Comparison of ENCODE assay signal across 19 cellular contexts in genomic region chr15:38682363-38682762, GRCh38.
DNase-seq lines count a peak whose midpoint lies in the region; ATAC-seq and TF ChIP-seq lines count a peak whose summit lies in the region.
"Had no signal": no experiment of that assay in that cellular context is flagged by ENCODE, and none has a peak within 500 bp of the region (broad histone marks: within the 10 kb centered on the region; RNA-seq: fewer than 3 reads in every experiment).

No MANE protein-coding gene starts in this region.

- no peak overlapping the region for H3K4me3 Mint-ChIP-seq in activated CD4-positive, alpha-beta memory T cell treated with anti-CD3 and anti-CD28 coated beads for 36 hours
- no peak overlapping the region for H3K4me3 Mint-ChIP-seq in activated CD4-positive, alpha-beta memory T cell treated with anti-CD3 and anti-CD28 coated beads, Interleukin-2, amount 10 ng/mL, durations not matched to agents 7 days and 5 days
- H3K4me3 Mint-ChIP-seq in CD4-positive, CD25-positive, alpha-beta regulatory T cell = no peak overlapping the region
- peak overlapping the region in 1 of 8 donors; percentile 26 for H3K4me3 Mint-ChIP-seq in naive B cell
- H3K4me3 Mint-ChIP-seq: CD8-positive, alpha-beta T cell had no signal

- TF ChIP-seq CTCF in OCI-LY7 (conservative IDR thresholded peaks at IDR 0.05; ENCODE audit: low read length) = no peak

- H3K36me3 Mint-ChIP-seq in activated CD4-positive, alpha-beta memory T cell treated with anti-CD3 and anti-CD28 coated beads for 36 hours = no peaks in the 10 kb centered on the region
- H3K36me3 Mint-ChIP-seq in activated CD4-positive, alpha-beta memory T cell treated with anti-CD3 and anti-CD28 coated beads, Interleukin-2, amount 10 ng/mL, durations not matched to agents 7 days and 5 days (ENCODE audit: low read depth) = peaks cover 16% of the 10 kb centered on the region
- no peaks in the 10 kb centered on the region for H3K36me3 Mint-ChIP-seq in CD4-positive, CD25-positive, alpha-beta regulatory T cell
- H3K36me3 Mint-ChIP-seq in naive B cell = no peaks in the 10 kb centered on the region
- H3K36me3 Mint-ChIP-seq: CD8-positive, alpha-beta T cell had no signal

- no peaks in the 10 kb centered on the region for H3K36me3 ChIP-seq in CD4-positive, CD25-positive, alpha-beta regulatory T cell (ENCODE audit: control insufficient read depth, insufficient read depth, low read length)
- H3K36me3 ChIP-seq in OCI-LY7 (ENCODE audit: insufficient read depth, low read length) = no peaks in the 10 kb centered on the region
- H3K36me3 ChIP-seq: MG63, Peyer's patch had no signal

- H3K9me3 Mint-ChIP-seq in activated CD4-positive, alpha-beta memory T cell treated with anti-CD3 and anti-CD28 coated beads for 36 hours = no peaks in the 10 kb centered on the region
- H3K9me3 Mint-ChIP-seq in activated CD4-positive, alpha-beta memory T cell treated with anti-CD3 and anti-CD28 coated beads, Interleukin-2, amount 10 ng/mL, durations not matched to agents 7 days and 5 days = no peaks in the 10 kb centered on the region
- peaks cover 0 to 2% (median 0%) of the 10 kb centered on the region in 7 donors for H3K9me3 Mint-ChIP-seq in CD4-positive, CD25-positive, alpha-beta regulatory T cell
- peaks cover 0 to 3% (median 0%) of the 10 kb centered on the region in 7 donors for H3K9me3 Mint-ChIP-seq in naive B cell
- H3K9me3 Mint-ChIP-seq: CD8-positive, alpha-beta T cell had no signal

- peak overlapping the region; percentile 66; the same call in 1 of the 2 replicates for H2AFZ ChIP-seq in OCI-LY7 (ENCODE audit: low read length)

- H3K27me3 ChIP-seq in CD4-positive, CD25-positive, alpha-beta regulatory T cell (ENCODE audit: control insufficient read depth, insufficient read depth, low read length) = no peaks in the 10 kb centered on the region
- H3K27me3 ChIP-seq: MG63, Peyer's patch had no signal

- POLR2A ChIA-PET in activated CD4-positive, alpha-beta memory T cell treated with anti-CD3 and anti-CD28 coated beads for 36 hours (lab: Charles Lee) = interaction anchor here (1.1 to 10.9 kb wide), 6 partner anchors 10 to 131 kb away, joined by 3 to 307 read pairs (median 16); partner anchors contain the start of gene RASGRP1
- POLR2A ChIA-PET in activated CD4-positive, alpha-beta memory T cell treated with anti-CD3 and anti-CD28 coated beads, Interleukin-2, amount 10 ng/mL, durations not matched to agents 7 days and 5 days (lab: Charles Lee) = interaction anchor here (0.7 to 18.4 kb wide), 13 partner anchors 9 to 228 kb away, joined by 3 to 1063 read pairs (median 10); partner anchors contain the start of gene RASGRP1
- POLR2A ChIA-PET in OCI-LY7 (lab: Charles Lee) = interaction anchor here (0.5 to 1.5 kb wide), 6 partner anchors 9 to 228 kb away, joined by 3 to 11 read pairs (median 4); partner anchors contain the start of genes FAM98B and RASGRP1

- H3K9me2 ChIP-seq in OCI-LY7 (ENCODE audit: insufficient read depth, low read length) = no peaks in the 10 kb centered on the region

- H3K27me3 Mint-ChIP-seq in activated CD4-positive, alpha-beta memory T cell treated with anti-CD3 and anti-CD28 coated beads for 36 hours = no peaks in the 10 kb centered on the region
- no peaks in the 10 kb centered on the region for H3K27me3 Mint-ChIP-seq in activated CD4-positive, alpha-beta memory T cell treated with anti-CD3 and anti-CD28 coated beads, Interleukin-2, amount 10 ng/mL, durations not matched to agents 7 days and 5 days
- no peaks in the 10 kb centered on the region for H3K27me3 Mint-ChIP-seq in CD4-positive, CD25-positive, alpha-beta regulatory T cell
- no peaks in the 10 kb centered on the region for H3K27me3 Mint-ChIP-seq in naive B cell

- ATAC-seq in CD4-positive, CD25-positive, alpha-beta regulatory T cell (ENCODE audit: low read depth in 2 of 2) = no peak
- ATAC-seq in naive B cell (ENCODE audit: low read depth in 2 of 2) (no peak), GM18867 (IDR thresholded peaks at IDR 0.05; ENCODE audit: unreplicated experiment) (no peak), HG02852 (IDR thresholded peaks at IDR 0.05; ENCODE audit: unreplicated experiment) (no peak)
- ATAC-seq: CD8-positive, alpha-beta T cell; Right ventricle myocardium inferior had no signal

- H3K4me1 ChIP-seq in CD4-positive, CD25-positive, alpha-beta regulatory T cell (ENCODE audit: control insufficient read depth, insufficient read depth, low read length, poor library complexity, severe bottlenecking) = peaks cover 54% of the 10 kb centered on the region
- peaks cover 14% of the 10 kb centered on the region for H3K4me1 ChIP-seq in OCI-LY7 (ENCODE audit: insufficient read depth, low read length, poor library complexity, severe bottlenecking)
- H3K4me1 ChIP-seq: Peyer's patch had no signal

- H3K4me3 ChIP-seq in CD4-positive, CD25-positive, alpha-beta regulatory T cell (ENCODE audit: low read depth, low read length) = no peak overlapping the region
- H3K4me3 ChIP-seq in OCI-LY7 (ENCODE audit: low read depth, low read length, poor library complexity, severe bottlenecking) = no peak overlapping the region
- H3K4me3 ChIP-seq: MG63, Peyer's patch had no signal

- H3K79me2 ChIP-seq in OCI-LY7 (ENCODE audit: insufficient read depth, low read depth, low read length) = no peaks in the 10 kb centered on the region

- H3K4me2 ChIP-seq in OCI-LY7 (ENCODE audit: low read length) = no peak overlapping the region
- H3K4me2 ChIP-seq: KMS-11 had no signal

- DNase-seq in activated CD4-positive, alpha-beta memory T cell treated with anti-CD3 and anti-CD28 coated beads for 36 hours = no peak
- DNase-seq in activated CD4-positive, alpha-beta memory T cell treated with anti-CD3 and anti-CD28 coated beads, Interleukin-2, amount 10 ng/mL, durations not matched to agents 7 days and 5 days = no peak
- DNase-seq in CD4-positive, CD25-positive, alpha-beta regulatory T cell = no peak
- DNase-seq in OCI-LY7 (ENCODE audit: low spot score) = no peak
- DNase-seq in naive B cell = no peak
- no peak for DNase-seq in stimulated activated CD4-positive, alpha-beta T cell treated with anti-CD3 and anti-CD28 coated beads, Interleukin-4, amount 100 ng/mL, for 4 hours
- DNase-seq: 8988T; CD8-positive, alpha-beta T cell; MG63; NCI-H1048; NCI-H146; NCI-H2029 treated with DMSO at 0.1 percent for 48 hours; NCI-H2171; NCI-H526; Peyer's patch had no signal

- no peak overlapping the region for H3K27ac ChIP-seq in CD4-positive, CD25-positive, alpha-beta regulatory T cell (ENCODE audit: insufficient read depth, low read length, poor library complexity, severe bottlenecking)
- no peak overlapping the region for H3K27ac ChIP-seq in OCI-LY7 (ENCODE audit: low read depth, low read length, poor library complexity, severe bottlenecking)
- H3K27ac ChIP-seq: KMS-11, Peyer's patch had no signal

- CTCF ChIA-PET in activated CD4-positive, alpha-beta memory T cell treated with anti-CD3 and anti-CD28 coated beads for 36 hours (lab: Charles Lee) = interaction anchor here (0.7 to 19.7 kb wide), 26 partner anchors 9 to 242 kb away, joined by 3 to 551 read pairs (median 6); partner anchors contain the start of genes FAM98B and RASGRP1
- CTCF ChIA-PET in activated CD4-positive, alpha-beta memory T cell treated with anti-CD3 and anti-CD28 coated beads, Interleukin-2, amount 10 ng/mL, durations not matched to agents 7 days and 5 days (lab: Charles Lee) = interaction anchor here (0.8 to 20.0 kb wide), 15 partner anchors 9 to 228 kb away, joined by 3 to 731 read pairs (median 7); partner anchors contain the start of genes FAM98B and RASGRP1
- CTCF ChIA-PET in OCI-LY7 (lab: Charles Lee; ENCODE audit: unreplicated experiment) = interaction anchor here (1.0 to 3.0 kb wide), 4 partner anchors 9 to 242 kb away, joined by 3 to 20 read pairs (median 10); partner anchors contain the start of gene RASGRP1

- no peaks in the 10 kb centered on the region for H4K20me1 ChIP-seq in OCI-LY7 (ENCODE audit: insufficient read depth, low read length)

- intact Hi-C loops in activated CD4-positive, alpha-beta memory T cell treated with anti-CD3 and anti-CD28 coated beads for 36 hours (cut with micrococcal nuclease) = no loop called here
- intact Hi-C loops in OCI-LY7 (cut with micrococcal nuclease; ENCODE audit: unreplicated experiment) = no loop called here

- H3K27ac Mint-ChIP-seq in activated CD4-positive, alpha-beta memory T cell treated with anti-CD3 and anti-CD28 coated beads for 36 hours = peak overlapping the region; percentile 92
- H3K27ac Mint-ChIP-seq in activated CD4-positive, alpha-beta memory T cell treated with anti-CD3 and anti-CD28 coated beads, Interleukin-2, amount 10 ng/mL, durations not matched to agents 7 days and 5 days = no peak overlapping the region
- peak overlapping the region in 2 of 3 donors; percentile 21 to 74 for H3K27ac Mint-ChIP-seq in CD4-positive, CD25-positive, alpha-beta regulatory T cell
- peak overlapping the region; percentile 65 to 90 (median 81) for H3K27ac Mint-ChIP-seq in naive B cell

- no TSS peak for BruUV-seq in OCI-LY7 (replicated peaks; lab: Mats Ljungman, UMichigan)

- H3K9me3 ChIP-seq in CD4-positive, CD25-positive, alpha-beta regulatory T cell (ENCODE audit: control insufficient read depth in 2 of 2, low read length in 2 of 2) = no peaks in the 10 kb centered on the region
- H3K9me3 ChIP-seq in OCI-LY7 (ENCODE audit: low read length) = no peaks in the 10 kb centered on the region
- H3K9me3 ChIP-seq: MG63, Peyer's patch had no signal

- H3K4me1 Mint-ChIP-seq in activated CD4-positive, alpha-beta memory T cell treated with anti-CD3 and anti-CD28 coated beads for 36 hours (ENCODE audit: low read depth) = peaks cover 64% of the 10 kb centered on the region
- H3K4me1 Mint-ChIP-seq in activated CD4-positive, alpha-beta memory T cell treated with anti-CD3 and anti-CD28 coated beads, Interleukin-2, amount 10 ng/mL, durations not matched to agents 7 days and 5 days = peaks cover 69% of the 10 kb centered on the region
- peaks cover 37 to 77% (median 65%) of the 10 kb centered on the region in 4 donors for H3K4me1 Mint-ChIP-seq in CD4-positive, CD25-positive, alpha-beta regulatory T cell
- peaks cover 25 to 32% (median 28%) of the 10 kb centered on the region in 3 donors for H3K4me1 Mint-ChIP-seq in naive B cell
